10 cellular contexts compared by ENCODE assay signal in the genomic region with DNA sequence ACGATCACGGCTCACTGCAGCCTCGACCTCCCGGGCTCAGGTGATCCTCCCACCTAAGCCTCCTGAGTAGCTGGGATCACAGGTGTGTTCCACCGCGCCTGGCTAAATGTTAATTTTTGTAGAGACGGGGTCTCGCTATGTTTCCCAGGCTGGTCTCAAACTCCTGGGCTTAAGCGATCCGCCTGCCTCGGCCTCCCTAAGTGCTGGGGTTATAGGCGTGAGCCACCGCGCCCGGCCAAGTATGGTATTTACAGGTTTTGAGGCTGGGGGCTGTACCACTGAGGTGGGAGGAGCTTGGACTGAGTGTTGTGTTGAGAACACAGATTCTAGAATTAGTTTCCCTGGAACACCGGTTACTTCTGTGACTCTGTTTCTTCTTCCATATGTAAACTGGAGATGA. TPM values are rescaled to one million over a fixed set of nuclear protein-coding genes. Genes with fewer than 3 reads are reported as not detected.
A peak's percentile ranks its signal among the peaks of the same experiment; 100 is the strongest.
DNase-seq lines count a peak whose midpoint lies in the region; ATAC-seq and TF ChIP-seq lines count a peak whose summit lies in the region.
"Had no signal": no experiment of that assay in that cellular context is flagged by ENCODE, and none has a peak within 500 bp of the region (broad histone marks: within the 10 kb centered on the region; RNA-seq: fewer than 3 reads in every experiment).

No MANE protein-coding gene starts in this region.

- no peak overlapping the region for H2BK12ac ChIP-seq in neuronal stem cell (ENCODE audit: low read length)

- intact Hi-C loops in activated CD4-positive, alpha-beta T cell treated with anti-CD3 and anti-CD28 coated beads for 36 hours (cut with DNase I, micrococcal nuclease), result loop anchor here (1.0 to 5.0 kb wide), 10 partner anchors 9 to 405 kb away; partner anchors contain the start of genes OPA3 (in 2 of the 2), POLR1G (in 1 of the 2), PPP1R37 (in 1 of the 2) and QPCTL (in 1 of the 2)
- intact Hi-C loops in IMR-90 (cut with micrococcal nuclease) (no loop called here), lower lobe of right lung (cut with DNase I) (no loop called here)

- H3K36me3 Mint-ChIP-seq in activated CD4-positive, alpha-beta T cell treated with anti-CD3 and anti-CD28 coated beads for 36 hours (ENCODE audit: low read depth), result peaks cover 2% of the 10 kb centered on the region
- H3K36me3 Mint-ChIP-seq in central memory CD8-positive, alpha-beta T cell (ENCODE audit: insufficient read depth), result peaks cover 10% of the 10 kb centered on the region

- no peak overlapping the region for H3K14ac ChIP-seq in IMR-90 (replicated peaks; ENCODE audit: low read depth, low read length)
- H3K14ac ChIP-seq in neuronal stem cell (ENCODE audit: low read length), result no peak overlapping the region

- no peak overlapping the region for H3K27ac ChIP-seq in IMR-90 (ENCODE audit: insufficient read depth, low read length)
- H3K27ac ChIP-seq in neuronal stem cell (replicated peaks; ENCODE audit: low read length), result no peak overlapping the region
- no peak overlapping the region for H3K27ac ChIP-seq in lower lobe of right lung

- DNase-seq in activated CD4-positive, alpha-beta T cell treated with anti-CD3 and anti-CD28 coated beads for 36 hours, result peak; percentile 34
- no peak for DNase-seq in activated CD4-positive, alpha-beta T cell treated with anti-CD3 and anti-CD28 coated beads for 48 hours
- DNase-seq in IMR-90 (no peak), neuronal stem cell (ENCODE audit: low spot score) (no peak), mucosa of gallbladder (ENCODE audit: low spot score) (no peak), HPDE6-E6E7 (ENCODE audit: extremely low spot score) (no peak), lower lobe of right lung (no peak)
- no peak for DNase-seq in central memory CD8-positive, alpha-beta T cell (ENCODE audit: low spot score in 2 of 2)
- DNase-seq: foreskin melanocyte, left ventricle myocardium inferior had no signal

- H2BK20ac ChIP-seq in IMR-90 (ENCODE audit: low read depth, low read length), result no peak overlapping the region

- peaks cover 0 to 3% of the 10 kb centered on the region in 2 experiments; a peak in 1 of 4 replicates for H3K79me1 ChIP-seq in IMR-90 (ENCODE audit: low read depth in 1 of 2, low read length in 2 of 2)
- H3K79me1 ChIP-seq in neuronal stem cell (ENCODE audit: low read depth, low read length), result no peaks in the 10 kb centered on the region

- TF ChIP-seq CTCF in IMR-90 (conservative IDR thresholded peaks at IDR 0.05; ENCODE audit: low read depth, low read length), result no peak
- TF ChIP-seq CTCF in lower lobe of right lung (IDR thresholded peaks at IDR 0.05), result no peak

- dilution Hi-C loops in IMR-90 (cut with HindIII; ENCODE audit: low sequenced_read_pairs, unreplicated experiment), result no loop called here

- in situ Hi-C loops in IMR-90 (cut with MboI; ENCODE audit: low sequenced_read_pairs), result no loop called here

- H3K23ac ChIP-seq in IMR-90 (ENCODE audit: low read depth, low read length) (0 out of 2 replicates have a peak overlapping the region, but pooled peaks have one; percentile 31), neuronal stem cell (ENCODE audit: low read depth, low read length, poor library complexity) (peak overlapping the region; percentile 26)

- CTCF ChIA-PET in activated CD4-positive, alpha-beta T cell treated with anti-CD3 and anti-CD28 coated beads for 36 hours (lab: Charles Lee), result interaction anchor here (0.6 to 4.6 kb wide), 4 partner anchors 12 to 320 kb away, joined by 3 to 33 read pairs (median 8); partner anchors contain the start of gene TRAPPC6A
- CTCF ChIA-PET in IMR-90 (lab: Yijun Ruan, JAX), result interaction anchor here (1.1 kb wide), 1 partner anchor 13 kb away, joined by 3 read pairs; no protein-coding TSS in a partner anchor

- H3K4me2 ChIP-seq in IMR-90 (ENCODE audit: low read depth, low read length), result no peak overlapping the region
- peak overlapping the region; percentile 2 for H3K4me2 ChIP-seq in neuronal stem cell (ENCODE audit: insufficient read depth, low read length, poor library complexity, severe bottlenecking)

- H3K18ac ChIP-seq in IMR-90 (ENCODE audit: low read depth, low read length), result no peak overlapping the region
- H3K18ac ChIP-seq in neuronal stem cell (ENCODE audit: low read length), result no peak overlapping the region

- H3K27me3 ChIP-seq in IMR-90 (ENCODE audit: control insufficient read depth, insufficient read depth, low read length) (peaks cover 6% of the 10 kb centered on the region; the same call in 1 of the 2 replicates), neuronal stem cell (ENCODE audit: control insufficient read depth in 3 of 3, insufficient read depth in 3 of 3, low read depth in 1 of 3, low read length in 3 of 3) (peaks cover 18 to 49% (median 38%) of the 10 kb centered on the region in 3 experiments), lower lobe of right lung (ENCODE audit: low read depth) (peaks cover 8% of the 10 kb centered on the region)

- peaks cover 3% of the 10 kb centered on the region; the same call in 1 of the 2 replicates for H4K20me1 ChIP-seq in IMR-90 (ENCODE audit: insufficient read depth, low read length)

- H3K4me3 Mint-ChIP-seq in activated CD4-positive, alpha-beta T cell treated with anti-CD3 and anti-CD28 coated beads for 36 hours, result peak overlapping the region; percentile 63
- peak overlapping the region; percentile 82 for H3K4me3 Mint-ChIP-seq in central memory CD8-positive, alpha-beta T cell

- POLR2A ChIA-PET in activated CD4-positive, alpha-beta T cell treated with anti-CD3 and anti-CD28 coated beads for 36 hours (lab: Charles Lee), result interaction anchor here (0.6 kb wide), 1 partner anchor 100 kb away, joined by 4 read pairs; no protein-coding TSS in a partner anchor
- POLR2A ChIA-PET in IMR-90 (lab: Charles Lee; ENCODE audit: unreplicated experiment), result no interaction called here

- no peak overlapping the region for H2BK15ac ChIP-seq in IMR-90 (ENCODE audit: low read depth, low read length)
- H2BK15ac ChIP-seq in neuronal stem cell (ENCODE audit: low read length), result no peak overlapping the region

- H2BK120ac ChIP-seq in IMR-90 (ENCODE audit: low read depth, low read length), result no peak overlapping the region
- no peak overlapping the region for H2BK120ac ChIP-seq in neuronal stem cell (ENCODE audit: low read depth, low read length)

- H3K4me1 ChIP-seq in IMR-90 (ENCODE audit: control insufficient read depth, insufficient read depth, low read length) (no peaks in the 10 kb centered on the region), neuronal stem cell (ENCODE audit: control insufficient read depth in 2 of 2, insufficient read depth in 1 of 2, low read depth in 1 of 2, low read length in 2 of 2) (peaks cover 10 to 21% of the 10 kb centered on the region in 2 donors), lower lobe of right lung (peaks cover 44% of the 10 kb centered on the region)

- peaks cover 23% of the 10 kb centered on the region for H3K27me3 Mint-ChIP-seq in activated CD4-positive, alpha-beta T cell treated with anti-CD3 and anti-CD28 coated beads for 36 hours
- H3K27me3 Mint-ChIP-seq in central memory CD8-positive, alpha-beta T cell, result peaks cover 19% of the 10 kb centered on the region

- H3K9me3 Mint-ChIP-seq in activated CD4-positive, alpha-beta T cell treated with anti-CD3 and anti-CD28 coated beads for 36 hours (ENCODE audit: low read depth), result no peaks in the 10 kb centered on the region
- H3K9me3 Mint-ChIP-seq in central memory CD8-positive, alpha-beta T cell, result no peaks in the 10 kb centered on the region

- peaks cover 9% of the 10 kb centered on the region for H3K9me1 ChIP-seq in IMR-90 (ENCODE audit: insufficient read depth, low read length)

- H2AK5ac ChIP-seq in IMR-90 (ENCODE audit: low read depth, low read length) (no peak overlapping the region), neuronal stem cell (ENCODE audit: low read depth, low read length) (no peak overlapping the region)

- H2BK5ac ChIP-seq in IMR-90 (ENCODE audit: low read depth, low read length, poor library complexity, severe bottlenecking), result no peak overlapping the region
- H2BK5ac ChIP-seq in neuronal stem cell (ENCODE audit: low read length), result no peak overlapping the region

- BruUV-seq in IMR-90 (replicated peaks; lab: Mats Ljungman, UMichigan), result no TSS peak

- no peak overlapping the region for H3K56ac ChIP-seq in IMR-90 (ENCODE audit: extremely low read depth, insufficient read depth, low read length)

- H2AFZ ChIP-seq in IMR-90 (replicated peaks; ENCODE audit: low read length, poor library complexity) (no peak overlapping the region), neuronal stem cell (ENCODE audit: low read length) (no peak overlapping the region)

- H4K8ac ChIP-seq in IMR-90 (ENCODE audit: low read depth in 2 of 2, low read length in 2 of 2) (no peak overlapping the region), neuronal stem cell (ENCODE audit: low read depth, low read length) (no peak overlapping the region)

- no peak overlapping the region for H3K4ac ChIP-seq in IMR-90 (ENCODE audit: low read depth, low read length)
- H3K4ac ChIP-seq in neuronal stem cell (ENCODE audit: low read length), result no peak overlapping the region

- no peaks in the 10 kb centered on the region for H3K36me3 ChIP-seq in IMR-90 (ENCODE audit: control insufficient read depth, insufficient read depth, low read length)
- H3K36me3 ChIP-seq in neuronal stem cell (replicated peaks in 1 of 2; ENCODE audit: control insufficient read depth in 2 of 2, insufficient read depth in 2 of 2, low read length in 2 of 2), result peaks cover 0 to 9% of the 10 kb centered on the region in 2 donors
- no peaks in the 10 kb centered on the region for H3K36me3 ChIP-seq in lower lobe of right lung
- H3K36me3 ChIP-seq: left ventricle myocardium inferior had no signal

- no peak overlapping the region for H3K27ac Mint-ChIP-seq in activated CD4-positive, alpha-beta T cell treated with anti-CD3 and anti-CD28 coated beads for 36 hours
- H3K27ac Mint-ChIP-seq in central memory CD8-positive, alpha-beta T cell (ENCODE audit: low read depth), result peak overlapping the region; percentile 29

- no peak overlapping the region for H3K4me3 ChIP-seq in IMR-90 (ENCODE audit: insufficient read depth, low read depth, low read length)
- H3K4me3 ChIP-seq in neuronal stem cell (ENCODE audit: low read length in 2 of 2), result no peak overlapping the region
- no peak overlapping the region for H3K4me3 ChIP-seq in lower lobe of right lung

- WGBS in IMR-90 (ENCODE audit: extremely low coverage in 2 of 2, insufficient read length in 1 of 2), 2 experiments, result no CpG with 5 or more reads among the region's 16 CpGs
- WGBS in neuronal stem cell (ENCODE audit: extremely low coverage in 2 of 2, insufficient read length in 2 of 2, insufficient replicate concordance in 1 of 2), 2 donors, result no CpG with 5 or more reads among the region's 16 CpGs

- no peak for TF ChIP-seq RAD21 in IMR-90 (IDR thresholded peaks at IDR 0.05; ENCODE audit: low read length)

- H4K91ac ChIP-seq in IMR-90 (ENCODE audit: insufficient read depth, low read depth, low read length) (no peak overlapping the region), neuronal stem cell (ENCODE audit: low read depth, low read length, poor library complexity) (no peak overlapping the region)

- no peak for ATAC-seq in activated CD4-positive, alpha-beta T cell treated with anti-CD3 and anti-CD28 coated beads for 36 hours
- ATAC-seq in IMR-90 (ENCODE audit: low read depth) (no peak), lower lobe of right lung (no peak)
- ATAC-seq in central memory CD8-positive, alpha-beta T cell (replicated peaks; ENCODE audit: extremely low read depth, poor library complexity, severe bottlenecking), result no peak

- H4K5ac ChIP-seq in IMR-90 (ENCODE audit: low read depth, low read length), result no peak overlapping the region

- no peak overlapping the region for H3K9ac ChIP-seq in IMR-90 (ENCODE audit: low read depth, low read length)
- H3K9ac ChIP-seq in neuronal stem cell (ENCODE audit: low read depth, low read length, poor library complexity), result no peak overlapping the region

- no peak for TF ChIP-seq POLR2A in IMR-90 (IDR thresholded peaks at IDR 0.05; ENCODE audit: low read depth, low read length)

- no peak overlapping the region for H2AK9ac ChIP-seq in IMR-90 (replicated peaks; ENCODE audit: low read depth, low read length, poor library complexity)

- H3K4me1 Mint-ChIP-seq in activated CD4-positive, alpha-beta T cell treated with anti-CD3 and anti-CD28 coated beads for 36 hours, result peaks cover 43% of the 10 kb centered on the region
- peaks cover 47% of the 10 kb centered on the region for H3K4me1 Mint-ChIP-seq in central memory CD8-positive, alpha-beta T cell

- H3K9me3 ChIP-seq in IMR-90 (ENCODE audit: control insufficient read depth, insufficient read depth, low read length) (no peaks in the 10 kb centered on the region), neuronal stem cell (replicated peaks in 1 of 2; ENCODE audit: control insufficient read depth in 2 of 2, insufficient read depth in 1 of 2, low read depth in 1 of 2, low read length in 2 of 2) (no peaks in the 10 kb centered on the region), lower lobe of right lung (no peaks in the 10 kb centered on the region)
- H3K9me3 ChIP-seq: left ventricle myocardium inferior had no signal

RNA-seq across cellular contexts. Expression of gene PPM1N, which starts 0.5 kb away (rescaled TPM):
- total RNA-seq in activated CD4-positive, alpha-beta T cell treated with anti-CD3 and anti-CD28 coated beads for 36 hours, result 1 to 10 TPM; 2.8 to 3.1 TPM
- 0.56 and 0.90 TPM in 2 replicates for total RNA-seq in IMR-90 (2012; rRNA removed)
- polyA plus RNA-seq in IMR-90 (2012; rRNA removed), result 1.6 TPM in 2 replicates
- polyA plus RNA-seq in IMR-90 (2012; cell fraction: cytosol; rRNA removed), result 2.0 and 2.9 TPM in 2 replicates
- polyA plus RNA-seq in IMR-90 (2012; cell fraction: nucleus; rRNA removed; ENCODE audit: low replicate concordance), result 3.4 and 4.5 TPM in 2 replicates
- 1.3 TPM for polyA plus RNA-seq in neuronal stem cell (2013, experiment 1 of 2)
- polyA plus RNA-seq in neuronal stem cell (2013, experiment 2 of 2), result 1.2 TPM
- total RNA-seq in mucosa of gallbladder, result 2.2 TPM
- total RNA-seq in lower lobe of right lung, result 1.8 TPM

RNA-seq across cellular contexts. Expression of gene RTN2, which starts 0.9 kb away (rescaled TPM):
- 1 to 10 TPM; 2.0 to 3.2 TPM for total RNA-seq in activated CD4-positive, alpha-beta T cell treated with anti-CD3 and anti-CD28 coated beads for 36 hours
- total RNA-seq in IMR-90 (2012; rRNA removed) (5.3 and 5.7 TPM in 2 replicates), mucosa of gallbladder (10.7 TPM), lower lobe of right lung (16.2 TPM)
- polyA plus RNA-seq in IMR-90 (2012; rRNA removed), result 17.4 and 19.4 TPM in 2 replicates
- 16.9 and 38.3 TPM in 2 replicates for polyA plus RNA-seq in IMR-90 (2012; cell fraction: cytosol; rRNA removed)
- polyA plus RNA-seq in IMR-90 (2012; cell fraction: nucleus; rRNA removed; ENCODE audit: low replicate concordance), result 11.9 and 20.0 TPM in 2 replicates
- 9.5 TPM for polyA plus RNA-seq in neuronal stem cell (2013, experiment 1 of 2)
- 10.0 TPM for polyA plus RNA-seq in neuronal stem cell (2013, experiment 2 of 2)

RNA-seq across cellular contexts. Expression of gene VASP, which starts 9.5 kb away (rescaled TPM):
- total RNA-seq in activated CD4-positive, alpha-beta T cell treated with anti-CD3 and anti-CD28 coated beads for 36 hours, result 100 to 1,000 TPM; 152 to 153 TPM
- 61.1 and 66.9 TPM in 2 replicates for total RNA-seq in IMR-90 (2012; rRNA removed)
- 88.8 and 126 TPM in 2 replicates for polyA plus RNA-seq in IMR-90 (2012; rRNA removed)
- 92.1 and 92.3 TPM in 2 replicates for polyA plus RNA-seq in IMR-90 (2012; cell fraction: cytosol; rRNA removed)
- 91.0 and 119 TPM in 2 replicates for polyA plus RNA-seq in IMR-90 (2012; cell fraction: nucleus; rRNA removed; ENCODE audit: low replicate concordance)
- polyA plus RNA-seq in neuronal stem cell (2013, experiment 1 of 2), result 61.7 TPM
- polyA plus RNA-seq in neuronal stem cell (2013, experiment 2 of 2), result 63.2 TPM
- total RNA-seq in mucosa of gallbladder, result 137 TPM
- total RNA-seq in lower lobe of right lung, result 190 TPM

RNA-seq across cellular contexts. Expression of gene FOSB, which starts 30.0 kb away (rescaled TPM):
- 1 to 10 TPM; 7.3 to 7.7 TPM for total RNA-seq in activated CD4-positive, alpha-beta T cell treated with anti-CD3 and anti-CD28 coated beads for 36 hours
- total RNA-seq in IMR-90 (2012; rRNA removed) (11.1 and 31.9 TPM in 2 replicates), mucosa of gallbladder (7.2 TPM), lower lobe of right lung (18.0 TPM)
- 15.6 and 60.1 TPM in 2 replicates for polyA plus RNA-seq in IMR-90 (2012; rRNA removed)
- polyA plus RNA-seq in IMR-90 (2012; cell fraction: cytosol; rRNA removed), result 52.4 and 90.3 TPM in 2 replicates
- polyA plus RNA-seq in IMR-90 (2012; cell fraction: nucleus; rRNA removed; ENCODE audit: low replicate concordance), result 982 and 1,348 TPM in 2 replicates
- polyA plus RNA-seq in neuronal stem cell (2013, experiment 1 of 2), result 8.5 TPM
- 8.7 TPM for polyA plus RNA-seq in neuronal stem cell (2013, experiment 2 of 2)

Comparison
In these comparisons a context has a peak if more than half of its experiments do, and no peak if none do; other contexts are left out.
1. intact Hi-C loops: an anchor here in activated CD4-positive, alpha-beta T cell treated with anti-CD3 and anti-CD28 coated beads for 36 hours (1.0 to 5.0 kb wide); none called in IMR-90 and lower lobe of right lung.